ENCODE assay signal across 1 cellular context in the genomic region with DNA sequence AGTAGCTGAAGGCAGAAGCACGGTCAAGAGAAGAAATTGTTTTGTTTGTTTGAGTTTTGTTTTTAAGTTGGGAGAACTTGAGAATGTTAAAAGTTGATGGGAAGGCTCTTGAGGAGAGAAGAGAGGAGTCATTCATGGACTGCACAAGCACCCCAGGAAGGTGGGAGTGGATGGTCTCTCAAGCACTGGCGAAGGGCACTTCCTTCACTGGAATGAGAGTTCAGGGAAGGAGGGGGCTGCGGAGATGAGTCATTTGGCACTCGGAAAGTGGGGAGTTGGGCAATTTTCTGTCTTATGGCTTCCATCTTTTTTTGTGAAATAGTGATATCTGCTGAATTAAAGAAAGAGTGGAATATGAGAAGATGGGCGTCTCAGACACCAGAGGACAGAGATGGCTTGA.
TF ChIP-seq lines count a peak whose summit lies in the region.

No MANE protein-coding gene starts in this region.

TF ChIP-seq in GM23338, 12 proteins besides CTCF, POLR2A, EP300 and RAD21 (continued from another document):
- TF ChIP-seq, protein P1, sequence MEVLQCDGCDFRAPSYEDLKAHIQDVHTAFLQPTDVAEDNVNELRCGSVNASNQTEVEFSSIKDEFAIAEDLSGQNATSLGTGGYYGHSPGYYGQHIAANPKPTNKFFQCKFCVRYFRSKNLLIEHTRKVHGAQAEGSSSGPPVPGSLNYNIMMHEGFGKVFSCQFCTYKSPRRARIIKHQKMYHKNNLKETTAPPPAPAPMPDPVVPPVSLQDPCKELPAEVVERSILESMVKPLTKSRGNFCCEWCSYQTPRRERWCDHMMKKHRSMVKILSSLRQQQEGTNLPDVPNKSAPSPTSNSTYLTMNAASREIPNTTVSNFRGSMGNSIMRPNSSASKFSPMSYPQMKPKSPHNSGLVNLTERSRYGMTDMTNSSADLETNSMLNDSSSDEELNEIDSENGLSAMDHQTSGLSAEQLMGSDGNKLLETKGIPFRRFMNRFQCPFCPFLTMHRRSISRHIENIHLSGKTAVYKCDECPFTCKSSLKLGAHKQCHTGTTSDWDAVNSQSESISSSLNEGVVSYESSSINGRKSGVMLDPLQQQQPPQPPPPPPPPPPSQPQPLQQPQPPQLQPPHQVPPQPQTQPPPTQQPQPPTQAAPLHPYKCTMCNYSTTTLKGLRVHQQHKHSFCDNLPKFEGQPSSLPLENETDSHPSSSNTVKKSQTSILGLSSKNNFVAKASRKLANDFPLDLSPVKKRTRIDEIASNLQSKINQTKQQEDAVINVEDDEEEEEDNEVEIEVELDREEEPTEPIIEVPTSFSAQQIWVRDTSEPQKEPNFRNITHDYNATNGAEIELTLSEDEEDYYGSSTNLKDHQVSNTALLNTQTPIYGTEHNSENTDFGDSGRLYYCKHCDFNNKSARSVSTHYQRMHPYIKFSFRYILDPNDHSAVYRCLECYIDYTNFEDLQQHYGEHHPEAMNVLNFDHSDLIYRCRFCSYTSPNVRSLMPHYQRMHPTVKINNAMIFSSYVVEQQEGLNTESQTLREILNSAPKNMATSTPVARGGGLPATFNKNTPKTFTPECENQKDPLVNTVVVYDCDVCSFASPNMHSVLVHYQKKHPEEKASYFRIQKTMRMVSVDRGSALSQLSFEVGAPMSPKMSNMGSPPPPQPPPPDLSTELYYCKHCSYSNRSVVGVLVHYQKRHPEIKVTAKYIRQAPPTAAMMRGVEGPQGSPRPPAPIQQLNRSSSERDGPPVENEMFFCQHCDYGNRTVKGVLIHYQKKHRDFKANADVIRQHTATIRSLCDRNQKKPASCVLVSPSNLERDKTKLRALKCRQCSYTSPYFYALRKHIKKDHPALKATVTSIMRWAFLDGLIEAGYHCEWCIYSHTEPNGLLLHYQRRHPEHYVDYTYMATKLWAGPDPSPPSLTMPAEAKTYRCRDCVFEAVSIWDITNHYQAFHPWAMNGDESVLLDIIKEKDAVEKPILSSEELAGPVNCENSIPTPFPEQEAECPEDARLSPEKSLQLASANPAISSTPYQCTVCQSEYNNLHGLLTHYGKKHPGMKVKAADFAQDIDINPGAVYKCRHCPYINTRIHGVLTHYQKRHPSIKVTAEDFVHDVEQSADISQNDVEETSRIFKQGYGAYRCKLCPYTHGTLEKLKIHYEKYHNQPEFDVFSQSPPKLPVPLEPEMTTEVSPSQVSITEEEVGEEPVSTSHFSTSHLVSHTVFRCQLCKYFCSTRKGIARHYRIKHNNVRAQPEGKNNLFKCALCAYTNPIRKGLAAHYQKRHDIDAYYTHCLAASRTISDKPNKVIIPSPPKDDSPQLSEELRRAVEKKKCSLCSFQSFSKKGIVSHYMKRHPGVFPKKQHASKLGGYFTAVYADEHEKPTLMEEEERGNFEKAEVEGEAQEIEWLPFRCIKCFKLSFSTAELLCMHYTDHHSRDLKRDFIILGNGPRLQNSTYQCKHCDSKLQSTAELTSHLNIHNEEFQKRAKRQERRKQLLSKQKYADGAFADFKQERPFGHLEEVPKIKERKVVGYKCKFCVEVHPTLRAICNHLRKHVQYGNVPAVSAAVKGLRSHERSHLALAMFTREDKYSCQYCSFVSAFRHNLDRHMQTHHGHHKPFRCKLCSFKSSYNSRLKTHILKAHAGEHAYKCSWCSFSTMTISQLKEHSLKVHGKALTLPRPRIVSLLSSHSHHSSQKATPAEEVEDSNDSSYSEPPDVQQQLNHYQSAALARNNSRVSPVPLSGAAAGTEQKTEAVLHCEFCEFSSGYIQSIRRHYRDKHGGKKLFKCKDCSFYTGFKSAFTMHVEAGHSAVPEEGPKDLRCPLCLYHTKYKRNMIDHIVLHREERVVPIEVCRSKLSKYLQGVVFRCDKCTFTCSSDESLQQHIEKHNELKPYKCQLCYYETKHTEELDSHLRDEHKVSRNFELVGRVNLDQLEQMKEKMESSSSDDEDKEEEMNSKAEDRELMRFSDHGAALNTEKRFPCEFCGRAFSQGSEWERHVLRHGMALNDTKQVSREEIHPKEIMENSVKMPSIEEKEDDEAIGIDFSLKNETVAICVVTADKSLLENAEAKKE (CRISPR knock-in tag; IDR thresholded peaks at IDR 0.05), result no peak
- TF ChIP-seq, protein P2, sequence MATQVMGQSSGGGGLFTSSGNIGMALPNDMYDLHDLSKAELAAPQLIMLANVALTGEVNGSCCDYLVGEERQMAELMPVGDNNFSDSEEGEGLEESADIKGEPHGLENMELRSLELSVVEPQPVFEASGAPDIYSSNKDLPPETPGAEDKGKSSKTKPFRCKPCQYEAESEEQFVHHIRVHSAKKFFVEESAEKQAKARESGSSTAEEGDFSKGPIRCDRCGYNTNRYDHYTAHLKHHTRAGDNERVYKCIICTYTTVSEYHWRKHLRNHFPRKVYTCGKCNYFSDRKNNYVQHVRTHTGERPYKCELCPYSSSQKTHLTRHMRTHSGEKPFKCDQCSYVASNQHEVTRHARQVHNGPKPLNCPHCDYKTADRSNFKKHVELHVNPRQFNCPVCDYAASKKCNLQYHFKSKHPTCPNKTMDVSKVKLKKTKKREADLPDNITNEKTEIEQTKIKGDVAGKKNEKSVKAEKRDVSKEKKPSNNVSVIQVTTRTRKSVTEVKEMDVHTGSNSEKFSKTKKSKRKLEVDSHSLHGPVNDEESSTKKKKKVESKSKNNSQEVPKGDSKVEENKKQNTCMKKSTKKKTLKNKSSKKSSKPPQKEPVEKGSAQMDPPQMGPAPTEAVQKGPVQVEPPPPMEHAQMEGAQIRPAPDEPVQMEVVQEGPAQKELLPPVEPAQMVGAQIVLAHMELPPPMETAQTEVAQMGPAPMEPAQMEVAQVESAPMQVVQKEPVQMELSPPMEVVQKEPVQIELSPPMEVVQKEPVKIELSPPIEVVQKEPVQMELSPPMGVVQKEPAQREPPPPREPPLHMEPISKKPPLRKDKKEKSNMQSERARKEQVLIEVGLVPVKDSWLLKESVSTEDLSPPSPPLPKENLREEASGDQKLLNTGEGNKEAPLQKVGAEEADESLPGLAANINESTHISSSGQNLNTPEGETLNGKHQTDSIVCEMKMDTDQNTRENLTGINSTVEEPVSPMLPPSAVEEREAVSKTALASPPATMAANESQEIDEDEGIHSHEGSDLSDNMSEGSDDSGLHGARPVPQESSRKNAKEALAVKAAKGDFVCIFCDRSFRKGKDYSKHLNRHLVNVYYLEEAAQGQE (IDR thresholded peaks at IDR 0.05; ENCODE audit: unreplicated experiment), result no peak
- TF ChIP-seq ZNF331 (CRISPR knock-in tag; IDR thresholded peaks at IDR 0.05; ENCODE audit: low read depth), result no peak
- no peak for TF ChIP-seq ZNF114 (CRISPR knock-in tag; IDR thresholded peaks at IDR 0.05)
- TF ChIP-seq NANOG (IDR thresholded peaks at IDR 0.05; ENCODE audit: borderline replicate concordance), result no peak
- TF ChIP-seq CREB1 (CRISPR knock-in tag; IDR thresholded peaks at IDR 0.05; ENCODE audit: low read depth), result no peak
- TF ChIP-seq EZH2 (IDR thresholded peaks at IDR 0.05; ENCODE audit: low read depth, unreplicated experiment), result no peak
